Comparison of ENCODE assay signal across 10 cellular contexts in the genomic region with DNA sequence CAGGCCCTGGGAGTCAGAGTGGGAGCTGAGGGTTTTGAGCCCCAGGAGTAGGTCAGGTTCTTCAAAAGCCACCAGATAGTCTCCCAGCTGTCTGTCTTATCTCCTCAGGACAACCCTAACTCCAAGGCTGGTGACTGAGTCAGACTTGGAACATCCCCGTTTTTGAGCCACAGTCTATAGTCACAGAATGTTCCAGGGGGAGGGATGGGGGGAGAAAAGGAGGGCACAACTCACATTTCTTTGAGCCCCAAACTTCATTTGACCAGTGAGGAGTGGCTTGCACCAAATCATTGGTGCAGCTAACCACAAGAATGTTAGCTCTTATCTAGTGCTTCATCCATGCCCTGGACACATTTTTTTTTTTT.
DNase-seq lines count a peak whose midpoint lies in the region; ATAC-seq and TF ChIP-seq lines count a peak whose summit lies in the region.
"Had no signal": no experiment of that assay in that cellular context is flagged by ENCODE, and none has a peak within 500 bp of the region (broad histone marks: within the 10 kb centered on the region; RNA-seq: fewer than 3 reads in every experiment).

No MANE protein-coding gene starts in this region.

- H3K27ac Mint-ChIP-seq in stimulated activated memory B cell treated with anti-CD40 and anti-IgM and Interleukin-4, amounts not matched to agents 10 μg/mL and 1 μg/mL and 100 μg/mL, for 72 hours: no peak overlapping the region
- H3K27ac Mint-ChIP-seq: natural killer cell had no signal

- H3K27me3 ChIP-seq in mucosa of stomach (ENCODE audit: control insufficient read depth, insufficient read depth, low read length) (no peaks in the 10 kb centered on the region), uterus (no peaks in the 10 kb centered on the region)

- no peak overlapping the region for H3K4me3 Mint-ChIP-seq in stimulated activated memory B cell treated with anti-CD40 and anti-IgM and Interleukin-4, amounts not matched to agents 10 μg/mL and 1 μg/mL and 100 μg/mL, for 72 hours
- H3K4me3 Mint-ChIP-seq: natural killer cell had no signal

- peak overlapping the region; percentile 98 to 99 for H3K27ac ChIP-seq in uterus
- H3K27ac ChIP-seq in substantia nigra (ENCODE audit: low read depth, low read length, poor library complexity, severe bottlenecking): no peak overlapping the region

- H3K9me3 Mint-ChIP-seq in stimulated activated memory B cell treated with anti-CD40 and anti-IgM and Interleukin-4, amounts not matched to agents 10 μg/mL and 1 μg/mL and 100 μg/mL, for 72 hours: no peaks in the 10 kb centered on the region
- H3K9me3 Mint-ChIP-seq: natural killer cell had no signal

- H3K4me1 Mint-ChIP-seq in stimulated activated memory B cell treated with anti-CD40 and anti-IgM and Interleukin-4, amounts not matched to agents 10 μg/mL and 1 μg/mL and 100 μg/mL, for 72 hours: peaks cover 26% of the 10 kb centered on the region

- H3K9ac ChIP-seq in mucosa of stomach (ENCODE audit: low read length): peak overlapping the region; percentile 23

- no peak for TF ChIP-seq POLR2A in uterus (IDR thresholded peaks at IDR 0.05)

- H3K4me3 ChIP-seq in mucosa of stomach (ENCODE audit: low read length) (no peak overlapping the region), uterus (no peak overlapping the region)

- no peak for TF ChIP-seq CTCF in uterus (IDR thresholded peaks at IDR 0.05)

- peaks cover 63% of the 10 kb centered on the region for H3K4me1 ChIP-seq in mucosa of stomach (ENCODE audit: control insufficient read depth, insufficient read depth, low read length)
- H3K4me1 ChIP-seq in uterus: peaks cover 16 to 42% of the 10 kb centered on the region in 2 donors

- no peaks in the 10 kb centered on the region for H3K27me3 Mint-ChIP-seq in stimulated activated memory B cell treated with anti-CD40 and anti-IgM and Interleukin-4, amounts not matched to agents 10 μg/mL and 1 μg/mL and 100 μg/mL, for 72 hours

- no peaks in the 10 kb centered on the region for H3K36me3 Mint-ChIP-seq in stimulated activated memory B cell treated with anti-CD40 and anti-IgM and Interleukin-4, amounts not matched to agents 10 μg/mL and 1 μg/mL and 100 μg/mL, for 72 hours
- H3K36me3 Mint-ChIP-seq: natural killer cell had no signal

- peak; percentile 100 for DNase-seq in LHCN-M2 (ENCODE audit: low read depth)
- DNase-seq in dedifferentiated amniotic fluid mesenchymal stem cell (ENCODE audit: extremely low spot score): peak; percentile 40
- peak in 1 of 2 donors; percentile 68 for DNase-seq in uterus
- no peak for DNase-seq in substantia nigra (lab: John Stamatoyannopoulos, UW)
- DNase-seq in NOMO-1 (lab: John Stamatoyannopoulos, UW; ENCODE audit: unreplicated experiment in 2 of 2): no peak
- DNase-seq: activated CD4-positive, alpha-beta T cell treated with anti-CD3 and anti-CD28 coated beads, Interleukin-2, amount 50 U/mL, for 1 hour; natural killer cell; NCI-H748 treated with DMSO at 0.1 percent for 48 hours had no signal

- H3K36me3 ChIP-seq in mucosa of stomach (ENCODE audit: control insufficient read depth, insufficient read depth, low read length): no peaks in the 10 kb centered on the region
- no peaks in the 10 kb centered on the region for H3K36me3 ChIP-seq in uterus

- intact Hi-C loops in uterus (cut with DNase I; ENCODE audit: low total_unique reads): loop anchor here (10.0 kb wide), 1 partner anchor 236 kb away; no protein-coding TSS in a partner anchor

- ATAC-seq in stimulated activated memory B cell treated with anti-CD40 and anti-IgM and Interleukin-4, amounts not matched to agents 10 μg/mL and 1 μg/mL and 100 μg/mL, for 72 hours: no peak
- ATAC-seq: natural killer cell had no signal

- H3K9me3 ChIP-seq in mucosa of stomach (ENCODE audit: control insufficient read depth, low read length): no peaks in the 10 kb centered on the region
- no peaks in the 10 kb centered on the region for H3K9me3 ChIP-seq in uterus

Comparison
In these comparisons a context has a peak if more than half of its experiments do, and no peak if none do; other contexts are left out.
1. DNase-seq: peak in LHCN-M2 (single experiment) and dedifferentiated amniotic fluid mesenchymal stem cell (single experiment); none in substantia nigra (0 of 49) and NOMO-1 (0 of 2).